Comparison of ENCODE assay signal across 19 cellular contexts in genomic region chr16:11367483-11367906, GRCh38.
"Had no signal": no experiment of that assay in that cellular context is flagged by ENCODE, and none has a peak within 500 bp of the region (broad histone marks: within the 10 kb centered on the region; RNA-seq: fewer than 3 reads in every experiment).

No MANE protein-coding gene starts in this region.

- H3K9me3 ChIP-seq: colonic mucosa, gastrocnemius medialis, heart left ventricle, pancreas, thoracic aorta had no signal

- FAIRE-seq: endothelial cell of umbilical vein, pancreas had no signal

- DNase-seq: activated CD4-positive, alpha-beta memory T cell treated with anti-CD3 and anti-CD28 coated beads for 36 hours; activated CD4-positive, alpha-beta T cell treated with anti-CD3 and anti-CD28 coated beads for 36 hours; activated CD8-positive, alpha-beta memory T cell treated with anti-CD3 and anti-CD28 coated beads, Interleukin-2, amount 10 ng/mL, durations not matched to agents 7 days and 5 days; activated effector memory CD4-positive, alpha-beta T cell treated with Interleukin-2 at 50 U/mL for 16 hours; activated T-cell treated with anti-CD3 and anti-CD28 coated beads, Interleukin-2, amount 50 U/mL, for 4 hours; amniotic stem cell; central memory CD4-positive, alpha-beta T cell; colonic mucosa; effector CD8-positive, alpha-beta T cell; gastrocnemius medialis; heart left ventricle; naive thymus-derived CD4-positive, alpha-beta T cell; pancreas; stimulated activated CD4-positive, alpha-beta T cell treated with anti-CD3 and anti-CD28 coated beads, Interleukin-12 subunit alpha, Interleukin-12 subunit beta, amount 100 ng/mL, for 4 hours; stimulated activated CD4-positive, alpha-beta T cell treated with anti-CD3 and anti-CD28 coated beads, Interleukin-2, amount 100 ng/mL, for 24 hours had no signal

- H3K27ac ChIP-seq: colonic mucosa, gastrocnemius medialis, heart left ventricle, pancreas, thoracic aorta had no signal

- ATAC-seq: activated CD4-positive, alpha-beta T cell treated with anti-CD3 and anti-CD28 coated beads for 36 hours; activated CD8-positive, alpha-beta memory T cell treated with anti-CD3 and anti-CD28 coated beads, Interleukin-2, amount 10 ng/mL, durations not matched to agents 7 days and 5 days; activated naive CD4-positive, alpha-beta T cell treated with anti-CD3 and anti-CD28 coated beads, Interleukin-2, amount 50 U/mL, for 72 hours; activated T-cell treated with anti-CD3 and anti-CD28 coated beads, Interleukin-2, amount 50 U/mL, for 4 hours; gastrocnemius medialis; heart left ventricle; naive thymus-derived CD4-positive, alpha-beta T cell; pancreas had no signal

- H3K4me1 ChIP-seq: colonic mucosa, gastrocnemius medialis had no signal

- H3K27me3 ChIP-seq: colonic mucosa, gastrocnemius medialis, pancreas had no signal

- H3K4me3 ChIP-seq: colonic mucosa, gastrocnemius medialis, heart left ventricle, lung, pancreas, thoracic aorta had no signal

- H3K36me3 ChIP-seq: colonic mucosa, gastrocnemius medialis, heart left ventricle, pancreas, thoracic aorta had no signal
